Comparison of ENCODE assay signal across 8 cellular contexts in the genomic region with DNA sequence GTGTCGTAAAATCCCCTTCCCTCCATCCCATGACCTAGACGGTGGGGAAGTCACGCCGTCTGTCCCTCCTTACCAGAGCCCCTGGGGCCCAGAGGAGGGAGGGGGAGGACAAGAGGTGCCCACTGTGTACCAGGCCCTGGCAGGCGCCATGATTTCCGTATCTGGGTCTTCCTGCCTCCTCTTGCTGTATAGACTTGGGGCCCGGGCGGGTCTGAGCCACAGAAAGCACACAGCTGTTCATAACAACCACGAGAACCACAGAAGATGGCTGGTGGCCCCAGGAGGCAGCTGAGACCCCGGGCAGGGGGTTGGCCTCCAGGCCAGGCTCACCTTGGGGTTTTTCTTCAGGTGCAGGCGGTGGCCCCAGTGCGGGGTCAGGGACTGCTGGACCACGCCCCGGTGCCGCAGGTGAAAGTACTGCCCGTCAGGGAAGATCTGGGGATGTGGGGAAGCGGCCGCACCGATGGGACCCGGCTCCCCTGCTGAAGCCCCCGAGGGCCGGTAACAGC. TPM values are rescaled to one million over a fixed set of nuclear protein-coding genes. Genes with fewer than 3 reads are reported as not detected.
DNase-seq lines count a peak whose midpoint lies in the region; ATAC-seq and TF ChIP-seq lines count a peak whose summit lies in the region.

No MANE protein-coding gene starts in this region.

- H3K27ac ChIP-seq in OCI-LY1 (ENCODE audit: low read depth, low read length, poor library complexity, severe bottlenecking): no peak overlapping the region

- H3K4me3 ChIP-seq in OCI-LY1 (ENCODE audit: low read depth, low read length, poor library complexity, severe bottlenecking) (peak overlapping the region; percentile 66), epithelial cell of esophagus (ENCODE audit: low read length) (peak overlapping the region; percentile 67), neuron (ENCODE audit: low read length) (peak overlapping the region; percentile 51)

- no peaks in the 10 kb centered on the region; the same call in 1 of the 2 replicates for H3K27me3 ChIP-seq in OCI-LY1 (ENCODE audit: insufficient read depth, low read length)
- no peaks in the 10 kb centered on the region for H3K27me3 ChIP-seq in neuron (ENCODE audit: insufficient read depth, low read length)

- peak overlapping the region; percentile 67 for H3K9ac ChIP-seq in OCI-LY1 (ENCODE audit: low read length)

- H3K4me1 Mint-ChIP-seq in CD14-positive monocyte: peaks cover 20% of the 10 kb centered on the region

- no peak for TF ChIP-seq CTCF in CD14-positive monocyte (IDR thresholded peaks at IDR 0.05)
- no peak for TF ChIP-seq CTCF in OCI-LY1 (IDR thresholded peaks at IDR 0.05; ENCODE audit: low read length)
- no peak for TF ChIP-seq CTCF in epithelial cell of esophagus (IDR thresholded peaks at IDR 0.05; ENCODE audit: insufficient read depth, low read depth, low read length, missing control alignments)

- no peaks in the 10 kb centered on the region for H3K9me2 ChIP-seq in OCI-LY1 (ENCODE audit: low read depth, low read length)

- no peaks in the 10 kb centered on the region for H3K36me3 ChIP-seq in OCI-LY1 (ENCODE audit: insufficient read depth, low read length)
- no peaks in the 10 kb centered on the region for H3K36me3 ChIP-seq in neuron (ENCODE audit: insufficient read depth, low read length)

- H3K27me3 Mint-ChIP-seq in CD14-positive monocyte (ENCODE audit: low read depth in 3 of 3): peaks cover 7 to 26% (median 24%) of the 10 kb centered on the region in 3 donors

- intact Hi-C loops in CD14-positive monocyte (cut with micrococcal nuclease): no loop called here

- ATAC-seq in HG03439 (IDR thresholded peaks at IDR 0.05; ENCODE audit: unreplicated experiment): no peak

- H3K27ac Mint-ChIP-seq in CD14-positive monocyte: no peak overlapping the region

- H3K9me3 ChIP-seq in OCI-LY1 (ENCODE audit: low read length): no peaks in the 10 kb centered on the region
- H3K9me3 ChIP-seq in neuron (ENCODE audit: low read length): no peaks in the 10 kb centered on the region

- H3K4me3 Mint-ChIP-seq in CD14-positive monocyte: peak overlapping the region; percentile 30 to 48

- peak overlapping the region; percentile 80 for H3K4me2 ChIP-seq in OCI-LY1 (ENCODE audit: low read length)

- H4K20me1 ChIP-seq in OCI-LY1 (ENCODE audit: insufficient read depth, low read length): no peaks in the 10 kb centered on the region

- no peak overlapping the region for H2AFZ ChIP-seq in OCI-LY1 (ENCODE audit: low read length)
- peak overlapping the region; percentile 22 for H2AFZ ChIP-seq in neuron (ENCODE audit: low read depth, low read length)

- H3F3A ChIP-seq in OCI-LY1 (ENCODE audit: insufficient read depth, low read length): no peaks in the 10 kb centered on the region

- DNase-seq in CD14-positive monocyte (ENCODE audit: low spot score) (peak; percentile 44), epithelial cell of esophagus (ENCODE audit: low read depth) (no peak), foreskin melanocyte (no peak), RKO (ENCODE audit: low spot score) (no peak), NCI-H146 (lab: John Stamatoyannopoulos, UW) (no peak)

- H3K9me3 Mint-ChIP-seq in CD14-positive monocyte: peaks cover 0 to 6% (median 0%) of the 10 kb centered on the region in 7 donors

- no peaks in the 10 kb centered on the region for H3K79me2 ChIP-seq in OCI-LY1 (ENCODE audit: insufficient read depth, low read length)

- no peaks in the 10 kb centered on the region for H3K36me3 Mint-ChIP-seq in CD14-positive monocyte

- H3K4me1 ChIP-seq in OCI-LY1 (ENCODE audit: insufficient read depth, low read length, severe bottlenecking) (peaks cover 13% of the 10 kb centered on the region), neuron (ENCODE audit: insufficient read depth, low read length) (peaks cover 21% of the 10 kb centered on the region)

RNA-seq across cellular contexts. Expression of gene PCSK4, which starts 0.6 kb away (rescaled TPM):
- under 1 TPM in 1 of 2 donors, not detected in 1; 0.34 TPM for polyA plus RNA-seq in CD14-positive monocyte

RNA-seq across cellular contexts. Expression of gene REEP6, which starts 1.5 kb away (rescaled TPM):
- polyA plus RNA-seq in CD14-positive monocyte: 1 to 10 TPM in 1 of 2 donors, under 1 TPM in 1; 0.51 to 1.8 TPM

RNA-seq across cellular contexts. Expression of gene C19orf25, which starts 10.5 kb away (rescaled TPM):
- 10 to 100 TPM; 19.9 to 20.9 TPM for polyA plus RNA-seq in CD14-positive monocyte

RNA-seq across cellular contexts. Expression of gene ADAMTSL5, which starts 23.3 kb away (rescaled TPM):
- not detected for polyA plus RNA-seq in CD14-positive monocyte

RNA-seq across cellular contexts. Expression of gene PLK5, which starts 34.4 kb away (rescaled TPM):
- polyA plus RNA-seq in CD14-positive monocyte: not detected
